In the genomic region with DNA sequence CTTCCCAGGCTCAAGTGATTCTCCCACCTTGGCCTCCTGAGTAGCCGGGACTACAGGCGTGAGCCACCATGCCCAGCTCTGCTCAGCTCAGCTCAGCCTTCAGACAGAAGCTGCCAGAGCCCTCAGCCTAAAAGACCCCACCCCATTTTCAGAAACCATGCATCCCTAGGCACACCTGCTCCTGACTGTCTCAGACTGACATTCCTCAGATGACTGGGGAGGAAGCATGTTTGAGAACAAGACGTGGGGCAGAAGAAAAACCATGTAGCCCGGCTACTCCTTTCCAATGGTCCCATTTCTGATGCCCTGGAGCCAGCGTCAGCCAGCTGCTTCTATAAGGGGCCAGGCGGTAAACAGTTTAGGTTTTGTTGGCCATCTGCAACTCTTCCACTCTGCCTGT, we compare ENCODE assay signal across 21 cellular contexts. TPM values are rescaled to one million over a fixed set of nuclear protein-coding genes. Genes with fewer than 3 reads are reported as not detected.
DNase-seq lines count a peak whose midpoint lies in the region; TF ChIP-seq lines count a peak whose summit lies in the region.
"Had no signal": no experiment of that assay in that cellular context is flagged by ENCODE, and none has a peak within 500 bp of the region (broad histone marks: within the 10 kb centered on the region; RNA-seq: fewer than 3 reads in every experiment).

No MANE protein-coding gene starts in this region.

- H3K4me1 ChIP-seq in SJCRH30 (peaks cover 42% of the 10 kb centered on the region), mesenchymal stem cell (ENCODE audit: control insufficient read depth, insufficient read depth, low read depth, low read length) (no peaks in the 10 kb centered on the region), suprapubic skin (no peaks in the 10 kb centered on the region)

- TF ChIP-seq CTCF in suprapubic skin (IDR thresholded peaks at IDR 0.05), result no peak

- H3K18ac ChIP-seq in mesenchymal stem cell (ENCODE audit: low read depth in 1 of 2, low read length in 2 of 2), result no peak overlapping the region

- TF ChIP-seq POLR2A in suprapubic skin (IDR thresholded peaks at IDR 0.05), result no peak

- H2BK120ac ChIP-seq in mesenchymal stem cell (ENCODE audit: low read depth, low read length), result no peak overlapping the region

- no peak overlapping the region for H2BK5ac ChIP-seq in mesenchymal stem cell (ENCODE audit: low read depth, low read length, poor library complexity, severe bottlenecking)

- no peak overlapping the region for H3K14ac ChIP-seq in mesenchymal stem cell (ENCODE audit: low read length in 2 of 2)

- peak overlapping the region; percentile 91 for H3K27ac ChIP-seq in SJCRH30
- H3K27ac ChIP-seq in mesenchymal stem cell (ENCODE audit: low read length, poor library complexity, severe bottlenecking), result no peak overlapping the region
- no peak overlapping the region for H3K27ac ChIP-seq in suprapubic skin
- H3K27ac ChIP-seq: sigmoid colon had no signal

- no peak overlapping the region for H4K91ac ChIP-seq in mesenchymal stem cell (ENCODE audit: low read length)

- no peak overlapping the region for H3K4me2 ChIP-seq in mesenchymal stem cell (ENCODE audit: low read length, poor library complexity, severe bottlenecking)

- no peak overlapping the region for H3K4ac ChIP-seq in mesenchymal stem cell (ENCODE audit: low read depth in 1 of 2, low read length in 2 of 2)

- DNase-seq in NCI-H1092 treated with DMSO at 0.1 percent for 48 hours (lab: John Stamatoyannopoulos, UW) (peak; percentile 18), NCI-H1092 (lab: John Stamatoyannopoulos, UW) (no peak), ELF-1 (ENCODE audit: low read depth, low spot score) (peak; percentile 32), SJCRH30 (peak; percentile 80 to 90), mesenchymal stem cell (no peak), RKO (ENCODE audit: low spot score) (no peak), suprapubic skin (ENCODE audit: low spot score in 2 of 2) (no peak), hypothalamus (lab: John Stamatoyannopoulos, UW) (no peak)
- DNase-seq: 8988T; activated B cell treated with CpG ODN at 0.5 μM for 24 hours; activated CD4-positive, alpha-beta T cell treated with anti-CD3 and anti-CD28 coated beads, Interleukin-2, amount 50 U/mL, for 48 hours; activated CD8-positive, alpha-beta memory T cell treated with anti-CD3 and anti-CD28 coated beads, Interleukin-2, amount 50 U/mL, for 4 hours; CD4-positive, alpha-beta T cell; central memory CD4-positive, alpha-beta T cell; dermis blood vessel endothelial cell; DMS153; sigmoid colon; stimulated activated CD8-positive, alpha-beta memory T cell treated with anti-CD3 and anti-CD28 coated beads, Interleukin-4, amount 100 ng/mL, for 48 hours had no signal

- H3K36me3 ChIP-seq in SJCRH30, result no peaks in the 10 kb centered on the region
- H3K36me3 ChIP-seq in mesenchymal stem cell (ENCODE audit: control insufficient read depth in 1 of 2, insufficient read depth in 2 of 2, low read depth in 1 of 2, low read length in 2 of 2), result no peaks in the 10 kb centered on the region
- no peaks in the 10 kb centered on the region for H3K36me3 ChIP-seq in suprapubic skin
- H3K36me3 ChIP-seq: sigmoid colon had no signal

- H3K9me3 ChIP-seq in SJCRH30 (replicated peaks) (0 out of 2 replicates have a peak, but pooled peaks cover 5% of the 10 kb centered on the region), mesenchymal stem cell (ENCODE audit: control insufficient read depth, low read length) (no peaks in the 10 kb centered on the region), suprapubic skin (no peaks in the 10 kb centered on the region)
- H3K9me3 ChIP-seq: sigmoid colon had no signal

- H3K27me3 ChIP-seq in SJCRH30 (no peaks in the 10 kb centered on the region), mesenchymal stem cell (ENCODE audit: control insufficient read depth in 1 of 2, insufficient read depth in 1 of 2, low read length in 2 of 2) (peaks cover 0 to 44% of the 10 kb centered on the region in 2 experiments), suprapubic skin (no peaks in the 10 kb centered on the region)
- H3K27me3 ChIP-seq: sigmoid colon had no signal

- no peak overlapping the region for H2BK15ac ChIP-seq in mesenchymal stem cell (ENCODE audit: low read depth, poor library complexity, severe bottlenecking)

- H3K79me1 ChIP-seq in mesenchymal stem cell (replicated peaks; ENCODE audit: low read length, poor library complexity, severe bottlenecking), result no peaks in the 10 kb centered on the region

- TF ChIP-seq EP300 in suprapubic skin (IDR thresholded peaks at IDR 0.05), result no peak

- no peak overlapping the region for H4K8ac ChIP-seq in mesenchymal stem cell (ENCODE audit: low read length)

- peak overlapping the region; percentile 49 for H3K9ac ChIP-seq in mesenchymal stem cell (ENCODE audit: low read length)

- H3K23ac ChIP-seq in mesenchymal stem cell (ENCODE audit: low read length in 2 of 2), result no peak overlapping the region

- no peak overlapping the region for H2BK12ac ChIP-seq in mesenchymal stem cell (ENCODE audit: low read length in 2 of 2)

- H3K4me3 ChIP-seq in SJCRH30, result peak overlapping the region; percentile 4
- no peak overlapping the region for H3K4me3 ChIP-seq in mesenchymal stem cell (ENCODE audit: insufficient read depth in 1 of 2, low read depth in 1 of 2, low read length in 2 of 2)
- no peak overlapping the region for H3K4me3 ChIP-seq in suprapubic skin
- H3K4me3 ChIP-seq: lung, sigmoid colon had no signal

- H2AFZ ChIP-seq in mesenchymal stem cell (ENCODE audit: low read depth, low read length), result no peak overlapping the region

- WGBS in mesenchymal stem cell, result 83% methylated on average over 6 of the region's 6 CpGs
- WGBS in suprapubic skin, result 78% methylated on average over 6 of the region's 6 CpGs

- no peak overlapping the region for H2AK5ac ChIP-seq in mesenchymal stem cell (ENCODE audit: low read length, severe bottlenecking)

RNA-seq across cellular contexts. Expression of gene SRL, which starts 3.0 kb away (rescaled TPM):
- 68.3 and 71.0 TPM in 2 replicates for total RNA-seq in SJCRH30 (2014; rRNA removed; shearing (Covaris generic))
- polyA plus RNA-seq in mesenchymal stem cell (2013, experiment 1 of 2), result not detected
- polyA plus RNA-seq in mesenchymal stem cell (2013, experiment 2 of 2), result not detected
- total RNA-seq in suprapubic skin, result 1 to 10 TPM in 1 of 4 donors, under 1 TPM in 3; 0.16 to 1.4 (median 0.52) TPM
- total RNA-seq: activated B cell treated with CpG ODN at 0.5 μM for 24 hours; CD4-positive, alpha-beta T cell; OCI-LY7; progenitor cell of endocrine pancreas had no signal

RNA-seq across cellular contexts. Expression of gene TFAP4, which starts 27.9 kb away (rescaled TPM):
- 31.2 and 34.1 TPM in 2 replicates for total RNA-seq in SJCRH30 (2014; rRNA removed; shearing (Covaris generic))
- polyA plus RNA-seq in mesenchymal stem cell (2013, experiment 1 of 2), result 6.0 TPM
- polyA plus RNA-seq in mesenchymal stem cell (2013, experiment 2 of 2), result 5.8 TPM
- 10 to 100 TPM; 12.0 to 18.3 (median 14.9) TPM for total RNA-seq in suprapubic skin

Comparison
In these comparisons a context has a peak if more than half of its experiments do, and no peak if none do; other contexts are left out.
1. DNase-seq: peak in NCI-H1092 treated with DMSO at 0.1 percent for 48 hours (single experiment), ELF-1 (single experiment) and SJCRH30 (2 of 2); none in NCI-H1092 (single experiment), mesenchymal stem cell (single experiment), RKO (single experiment), suprapubic skin (0 of 2) and hypothalamus (0 of 51).
2. RNA of gene SRL, which starts 3.0 kb away (total RNA-seq): 68.3 to 71.0 TPM in SJCRH30; 0.16 to 1.4 TPM in suprapubic skin; every median in the first group is over 10 times any median in the second.